19 cellular contexts compared by ENCODE assay signal in genomic region chr4:112182604-112183003, GRCh38. TPM values are rescaled to one million over a fixed set of nuclear protein-coding genes. Genes with fewer than 3 reads are reported as not detected.
DNase-seq lines count a peak whose midpoint lies in the region; ATAC-seq and TF ChIP-seq lines count a peak whose summit lies in the region.
"Had no signal": no experiment of that assay in that cellular context is flagged by ENCODE, and none has a peak within 500 bp of the region (broad histone marks: within the 10 kb centered on the region; RNA-seq: fewer than 3 reads in every experiment).

No MANE protein-coding gene starts in this region.

- H2AFZ ChIP-seq in mammary epithelial cell (ENCODE audit: low read depth, low read length): no peak overlapping the region

- H3K27me3 ChIP-seq in breast epithelium (no peaks in the 10 kb centered on the region), mammary epithelial cell (ENCODE audit: insufficient read depth, low read length) (no peaks in the 10 kb centered on the region)
- H3K27me3 ChIP-seq: BLaER1 treated with 17β-estradiol and CSF1 and Interleukin-3, amounts not matched to agents 10 nM and 100 nM had no signal

- DNase-seq in MCF 10A (ENCODE audit: unreplicated experiment) (no peak), breast epithelium (ENCODE audit: low spot score in 2 of 2) (no peak), mammary epithelial cell (no peak), medulla oblongata (ENCODE audit: extremely low spot score) (peak; percentile 67), NCI-H748 (lab: John Stamatoyannopoulos, UW; ENCODE audit: unreplicated experiment) (no peak), sciatic nerve (ENCODE audit: low spot score) (no peak)
- DNase-seq: DMS 273 treated with DMSO at 0.1 percent for 48 hours, GDM1, HCEC 1CT, NCI-H1417, NCI-H187 treated with DMSO at 0.1 percent for 48 hours, NCI-H446, NCI-H69, PC-3 had no signal

- peak overlapping the region; percentile 88 for H3K27ac Mint-ChIP-seq in MCF 10A (ENCODE audit: low read depth, unreplicated experiment)

- CTCF ChIA-PET in MCF 10A (lab: Yijun Ruan, JAX): interaction anchor here (0.6 to 1.6 kb wide), 4 partner anchors 8 to 83 kb away, joined by 4 to 8 read pairs (median 5); no protein-coding TSS in a partner anchor
- CTCF ChIA-PET in mammary epithelial cell (lab: Charles Lee; ENCODE audit: low non-redundant PET): no interaction called here

- H3K36me3 ChIP-seq in breast epithelium (peaks cover 3% of the 10 kb centered on the region), mammary epithelial cell (ENCODE audit: insufficient read depth, low read length) (peaks cover 4% of the 10 kb centered on the region)

- no peaks in the 10 kb centered on the region for H3K9me3 ChIP-seq in breast epithelium
- H3K9me3 ChIP-seq in mammary epithelial cell (replicated peaks; ENCODE audit: insufficient read depth, low read length): no peaks in the 10 kb centered on the region

- H3K4me1 ChIP-seq in breast epithelium (no peaks in the 10 kb centered on the region), mammary epithelial cell (ENCODE audit: insufficient read depth, low read length) (peaks cover 11% of the 10 kb centered on the region)

- no peaks in the 10 kb centered on the region for H3K9me3 Mint-ChIP-seq in MCF 10A (ENCODE audit: unreplicated experiment)

- intact Hi-C loops in MCF 10A (cut with micrococcal nuclease) (no loop called here), breast epithelium (cut with DNase I; ENCODE audit: low total_unique reads) (no loop called here), mammary epithelial cell (cut with micrococcal nuclease) (loop anchor here (5.0 kb wide), 1 partner anchor 35 kb away; the partner anchor contains the start of gene FAM241A), sciatic nerve (cut with DNase I) (no loop called here)

- H3K4me1 Mint-ChIP-seq in MCF 10A (ENCODE audit: insufficient read depth, unreplicated experiment): peaks cover 15% of the 10 kb centered on the region

- ATAC-seq in HG02973 (IDR thresholded peaks at IDR 0.05; ENCODE audit: unreplicated experiment) (no peak), sciatic nerve (no peak)
- ATAC-seq: GM12878, PC-3 had no signal

- BruUV-seq in MCF 10A (replicated peaks; lab: Mats Ljungman, UMichigan) (no TSS peak), mammary epithelial cell (replicated peaks; lab: Mats Ljungman, UMichigan) (no TSS peak)

- H3K27ac ChIP-seq in breast epithelium (no peak overlapping the region), mammary epithelial cell (ENCODE audit: insufficient read depth, low read depth, low read length) (peak overlapping the region; percentile 49)
- H3K27ac ChIP-seq: BLaER1 treated with 17β-estradiol and CSF1 and Interleukin-3, amounts not matched to agents 10 nM and 100 nM; HL-60; RWPE1 had no signal

- WGBS in mammary epithelial cell (ENCODE audit: low coverage, missing lambda C conversion rate): 56% methylated on average over 3 of the region's 3 CpGs

- no peak overlapping the region for H3K9ac ChIP-seq in mammary epithelial cell (ENCODE audit: insufficient read depth, low read length)
- H3K9ac ChIP-seq: BLaER1 treated with 17β-estradiol and CSF1 and Interleukin-3, amounts not matched to agents 10 nM and 100 nM had no signal

- in situ Hi-C loops in mammary epithelial cell (cut with MboI; ENCODE audit: low sequenced_read_pairs in 2 of 2): no loop called here

- no peak for TF ChIP-seq POLR2A in breast epithelium (IDR thresholded peaks at IDR 0.05)

- POLR2A ChIA-PET in MCF 10A (lab: Yijun Ruan, JAX): interaction anchor here (0.6 to 5.8 kb wide), 5 partner anchors 8 to 36 kb away, joined by 3 to 39 read pairs (median 4); no protein-coding TSS in a partner anchor

- peak overlapping the region; percentile 79 for H3K4me2 ChIP-seq in mammary epithelial cell (ENCODE audit: insufficient read depth, low read depth, low read length)
- H3K4me2 ChIP-seq: BLaER1 treated with 17β-estradiol and CSF1 and Interleukin-3, amounts not matched to agents 10 nM and 100 nM had no signal

- no peak overlapping the region for H3K4me3 Mint-ChIP-seq in MCF 10A (ENCODE audit: unreplicated experiment)

- TF ChIP-seq CTCF in MCF 10A (IDR thresholded peaks at IDR 0.05; ENCODE audit: unreplicated experiment): no peak
- TF ChIP-seq CTCF in breast epithelium (IDR thresholded peaks at IDR 0.05): no peak
- TF ChIP-seq CTCF in mammary epithelial cell (conservative IDR thresholded peaks at IDR 0.05 in 1 of 2, IDR thresholded peaks at IDR 0.05 in 1 of 2; ENCODE audit: extremely low read depth in 1 of 2, insufficient read depth in 1 of 2, low read depth in 1 of 2, low read length in 2 of 2): no peak

- H3K27me3 Mint-ChIP-seq in MCF 10A (ENCODE audit: insufficient read depth, unreplicated experiment): no peaks in the 10 kb centered on the region

- H3K79me2 ChIP-seq in mammary epithelial cell (ENCODE audit: insufficient read depth, low read length): no peaks in the 10 kb centered on the region

- dilution Hi-C loops in mammary epithelial cell (cut with HindIII; ENCODE audit: low sequenced_read_pairs): no loop called here

- no peaks in the 10 kb centered on the region for H4K20me1 ChIP-seq in mammary epithelial cell (ENCODE audit: insufficient read depth, low read length)

- H3K4me3 ChIP-seq in breast epithelium (no peak overlapping the region), mammary epithelial cell (replicated peaks in 1 of 3; ENCODE audit: insufficient read depth in 1 of 3, low read depth in 2 of 3, low read length in 3 of 3) (no peak overlapping the region)
- H3K4me3 ChIP-seq: BLaER1 treated with 17β-estradiol and CSF1 and Interleukin-3, amounts not matched to agents 10 nM and 100 nM; GM12878 had no signal

- peaks cover 9% of the 10 kb centered on the region for H3K36me3 Mint-ChIP-seq in MCF 10A (ENCODE audit: insufficient read depth, unreplicated experiment)

RNA-seq across cellular contexts. Expression of gene FAM241A, which starts 37.4 kb away (rescaled TPM):
- total RNA-seq in MCF 10A (2022) (8.2 and 10.9 TPM in 2 replicates), breast epithelium (10 to 100 TPM in 1 of 3 donors, 1 to 10 TPM in 2; 4.3 to 11.5 (median 7.5) TPM), mammary epithelial cell (1 to 10 TPM; 5.5 to 8.1 TPM), sciatic nerve (7.1 TPM)
- 2.1 TPM for polyA plus RNA-seq in mammary epithelial cell
- 0.98 TPM for polyA minus RNA-seq in mammary epithelial cell

RNA-seq across cellular contexts. Expression of gene AP1AR, which starts 49.0 kb away (rescaled TPM):
- 38.4 and 39.7 TPM in 2 replicates for total RNA-seq in MCF 10A (2022)
- 10 to 100 TPM; 20.2 to 36.1 (median 23.6) TPM for total RNA-seq in breast epithelium
- total RNA-seq in mammary epithelial cell: 10 to 100 TPM; 24.6 to 27.3 TPM
- polyA plus RNA-seq in mammary epithelial cell: 6.7 TPM
- polyA minus RNA-seq in mammary epithelial cell: 3.7 TPM
- total RNA-seq in sciatic nerve: 17.4 TPM
